In the genomic region with DNA sequence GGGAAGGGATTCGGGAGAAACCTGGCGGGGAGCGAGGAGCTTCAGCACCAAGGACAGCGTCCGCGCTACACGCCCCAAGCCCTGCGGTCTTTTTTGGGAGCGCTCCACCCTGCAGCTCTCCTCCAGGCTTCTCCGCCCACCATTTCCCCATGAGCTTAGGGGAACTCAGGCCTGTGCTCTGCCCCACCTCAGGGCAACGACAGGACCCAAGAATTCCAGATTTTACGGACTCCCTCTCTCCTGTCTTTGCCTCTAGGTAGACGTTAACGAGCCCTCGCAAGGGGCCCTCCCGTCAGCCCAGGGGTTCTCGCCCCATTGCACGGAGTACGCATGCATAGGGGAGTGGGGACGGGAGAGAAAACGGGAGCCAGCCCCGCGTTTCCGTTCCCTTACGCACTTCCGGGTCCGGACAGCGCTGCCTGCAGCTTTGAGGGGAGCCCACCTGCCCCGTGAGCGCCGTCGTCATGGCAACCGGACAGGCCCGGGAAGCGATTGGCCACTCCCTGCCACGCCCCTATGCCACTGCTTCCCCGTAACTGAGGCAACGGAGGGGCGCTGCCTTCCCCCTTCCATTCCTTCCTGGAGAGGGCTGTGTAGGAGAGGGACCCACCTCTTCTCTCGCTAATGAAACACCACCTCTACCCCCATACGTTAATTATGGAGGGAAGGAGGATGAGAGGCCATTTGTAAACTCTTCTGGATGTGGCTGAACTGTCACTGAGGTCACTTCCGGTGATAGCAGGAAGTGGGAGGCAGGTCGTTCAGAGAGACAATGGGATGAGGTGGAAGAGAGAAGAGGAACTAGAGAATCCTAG, we compare ENCODE assay signal across 8 cellular contexts. TPM values are rescaled to one million over a fixed set of nuclear protein-coding genes. Genes with fewer than 3 reads are reported as not detected.
DNase-seq lines count a peak whose midpoint lies in the region; ATAC-seq and TF ChIP-seq lines count a peak whose summit lies in the region.

No MANE protein-coding gene starts in this region.

- H4K20me1 ChIP-seq in smooth muscle cell (ENCODE audit: low read depth) (no peaks in the 10 kb centered on the region), OCI-LY7 (ENCODE audit: insufficient read depth, low read length) (no peaks in the 10 kb centered on the region)

- peak overlapping the region; percentile 55 for H3K4me3 ChIP-seq in GM12864 (ENCODE audit: low read depth, low read length)
- no peak overlapping the region for H3K4me3 ChIP-seq in right cardiac atrium (ENCODE audit: low read length)
- H3K4me3 ChIP-seq in smooth muscle cell, result peak overlapping the region; percentile 40
- H3K4me3 ChIP-seq in OCI-LY7 (ENCODE audit: low read depth, low read length, poor library complexity, severe bottlenecking), result no peak overlapping the region

- H3K9ac ChIP-seq in smooth muscle cell (ENCODE audit: low read depth), result no peak overlapping the region

- no peak overlapping the region for H2AFZ ChIP-seq in smooth muscle cell (ENCODE audit: low read depth)
- no peak overlapping the region for H2AFZ ChIP-seq in OCI-LY7 (ENCODE audit: low read length)

- H3K9me3 ChIP-seq in right cardiac atrium (ENCODE audit: control insufficient read depth, low read length), result no peaks in the 10 kb centered on the region
- H3K9me3 ChIP-seq in smooth muscle cell (replicated peaks; ENCODE audit: low read depth), result no peaks in the 10 kb centered on the region
- H3K9me3 ChIP-seq in OCI-LY7 (ENCODE audit: low read length), result no peaks in the 10 kb centered on the region

- H3K79me2 ChIP-seq in smooth muscle cell (ENCODE audit: low read depth) (no peaks in the 10 kb centered on the region), OCI-LY7 (ENCODE audit: insufficient read depth, low read depth, low read length) (no peaks in the 10 kb centered on the region)

- CTCF ChIA-PET in OCI-LY7 (lab: Charles Lee; ENCODE audit: unreplicated experiment), result no interaction called here

- WGBS in right cardiac atrium, result 17% methylated on average over 43 of the region's 43 CpGs
- 2% methylated on average over 42 of the region's 43 CpGs for WGBS in smooth muscle cell (ENCODE audit: low lambda C conversion rate)

- BruUV-seq in OCI-LY7 (replicated peaks; lab: Mats Ljungman, UMichigan), result no TSS peak

- peak; percentile 39 to 61 for ATAC-seq in right cardiac atrium
- no peak for ATAC-seq in HG02973 (IDR thresholded peaks at IDR 0.05; ENCODE audit: unreplicated experiment)
- no peak for ATAC-seq in GM21737 (IDR thresholded peaks at IDR 0.05; ENCODE audit: unreplicated experiment)

- H3K36me3 ChIP-seq in smooth muscle cell (ENCODE audit: low read depth) (no peaks in the 10 kb centered on the region), OCI-LY7 (ENCODE audit: insufficient read depth, low read length) (no peaks in the 10 kb centered on the region)

- H3K9me2 ChIP-seq in OCI-LY7 (ENCODE audit: insufficient read depth, low read length), result no peaks in the 10 kb centered on the region

- H3F3A ChIP-seq in smooth muscle cell (ENCODE audit: low read depth), result no peaks in the 10 kb centered on the region

- H3K4me1 ChIP-seq in right cardiac atrium (ENCODE audit: control insufficient read depth, insufficient read depth, low read length) (peaks cover 1% of the 10 kb centered on the region), smooth muscle cell (ENCODE audit: low read depth) (peaks cover 9% of the 10 kb centered on the region), OCI-LY7 (ENCODE audit: insufficient read depth, low read length, poor library complexity, severe bottlenecking) (no peaks in the 10 kb centered on the region)

- POLR2A ChIA-PET in OCI-LY7 (lab: Charles Lee), result no interaction called here

- no peaks in the 10 kb centered on the region for H3K27me3 ChIP-seq in right cardiac atrium (ENCODE audit: control insufficient read depth, insufficient read depth)
- H3K27me3 ChIP-seq in smooth muscle cell (ENCODE audit: low read depth), result no peaks in the 10 kb centered on the region

- DNase-seq in GM12864 (ENCODE audit: low read depth) (peak; percentile 31), NCI-H524 treated with DMSO at 0.1 percent for 48 hours (lab: John Stamatoyannopoulos, UW) (peak; percentile 76), right cardiac atrium (peak; percentile 57 to 83 (median 82)), smooth muscle cell (lab: John Stamatoyannopoulos, UW; ENCODE audit: unreplicated experiment) (peak; percentile 21), OCI-LY7 (ENCODE audit: low spot score) (no peak)
- peak; percentile 32 for DNase-seq in activated naive CD4-positive, alpha-beta T cell treated with anti-CD3 and anti-CD28 coated beads, Interleukin-2, amount 50 U/mL, for 16 hours

- peak overlapping the region; percentile 85 for H3K4me2 ChIP-seq in smooth muscle cell
- H3K4me2 ChIP-seq in OCI-LY7 (ENCODE audit: low read length), result no peak overlapping the region

- H3K27ac ChIP-seq in right cardiac atrium (ENCODE audit: low read length) (no peak overlapping the region), smooth muscle cell (ENCODE audit: low read depth) (no peak overlapping the region), OCI-LY7 (ENCODE audit: low read depth, low read length, poor library complexity, severe bottlenecking) (no peak overlapping the region)

- TF ChIP-seq CTCF in GM12864 (IDR thresholded peaks at IDR 0.05; ENCODE audit: low read depth, low read length, missing control alignments), result no peak
- TF ChIP-seq CTCF in smooth muscle cell (IDR thresholded peaks at IDR 0.05; ENCODE audit: borderline replicate concordance, insufficient read depth, poor library complexity, severe bottlenecking), result no peak
- no peak for TF ChIP-seq CTCF in OCI-LY7 (conservative IDR thresholded peaks at IDR 0.05; ENCODE audit: low read length)

- intact Hi-C loops in right cardiac atrium (cut with DNase I), result no loop called here
- intact Hi-C loops in OCI-LY7 (cut with micrococcal nuclease; ENCODE audit: unreplicated experiment), result no loop called here

RNA-seq across cellular contexts. Expression of gene NOVA2, which starts 20.8 kb away (rescaled TPM):
- total RNA-seq in right cardiac atrium (1 to 10 TPM; 3.8 to 5.4 (median 3.9) TPM), smooth muscle cell (0.04 TPM in 2 replicates), OCI-LY7 (2022) (0.19 and 0.30 TPM in 2 replicates)
- polyA plus RNA-seq in right cardiac atrium (3.3 TPM), smooth muscle cell (0.24 TPM in 1 of 2 replicates, not detected in the other)
- total RNA-seq in OCI-LY7 (2014; rRNA removed; shearing (Covaris generic)), result not detected in 2 replicates

RNA-seq across cellular contexts. Expression of gene NANOS2, which starts 38.3 kb away (rescaled TPM):
- not detected for total RNA-seq in right cardiac atrium
- polyA plus RNA-seq in right cardiac atrium, result not detected
- not detected in 2 replicates for total RNA-seq in smooth muscle cell
- not detected in 2 replicates for polyA plus RNA-seq in smooth muscle cell
- not detected in 2 replicates for total RNA-seq in OCI-LY7 (2014; rRNA removed; shearing (Covaris generic))
- total RNA-seq in OCI-LY7 (2022), result not detected in 2 replicates

RNA-seq across cellular contexts. Expression of gene CCDC61, which starts 42.4 kb away (rescaled TPM):
- 10 to 100 TPM in 1 of 4 donors, 1 to 10 TPM in 3; 7.1 to 12.7 (median 9.6) TPM for total RNA-seq in right cardiac atrium
- 7.9 TPM for polyA plus RNA-seq in right cardiac atrium
- 5.3 and 10.0 TPM in 2 replicates for total RNA-seq in smooth muscle cell
- polyA plus RNA-seq in smooth muscle cell, result 7.0 and 8.3 TPM in 2 replicates
- 14.2 and 15.3 TPM in 2 replicates for total RNA-seq in OCI-LY7 (2014; rRNA removed; shearing (Covaris generic))
- total RNA-seq in OCI-LY7 (2022), result 20.1 and 23.0 TPM in 2 replicates

RNA-seq across cellular contexts. Expression of gene MYPOP, which starts 50.5 kb away (rescaled TPM):
- total RNA-seq in right cardiac atrium (10 to 100 TPM in 3 of 4 donors, 1 to 10 TPM in 1; 9.1 to 15.4 (median 12.9) TPM), smooth muscle cell (1.6 and 3.9 TPM in 2 replicates), OCI-LY7 (2022) (15.6 and 16.1 TPM in 2 replicates)
- polyA plus RNA-seq in right cardiac atrium (9.3 TPM), smooth muscle cell (2.1 and 3.5 TPM in 2 replicates)
- 5.2 and 5.3 TPM in 2 replicates for total RNA-seq in OCI-LY7 (2014; rRNA removed; shearing (Covaris generic))

Comparison
In these comparisons a context has a peak if more than half of its experiments do, and no peak if none do; other contexts are left out.
1. H3K4me3 ChIP-seq: peak in GM12864 (single experiment) and smooth muscle cell (single experiment); none in right cardiac atrium (single experiment) and OCI-LY7 (single experiment).
2. ATAC-seq: peak in right cardiac atrium (2 of 2); none in HG02973 (single experiment) and GM21737 (single experiment).